In the genomic region with DNA sequence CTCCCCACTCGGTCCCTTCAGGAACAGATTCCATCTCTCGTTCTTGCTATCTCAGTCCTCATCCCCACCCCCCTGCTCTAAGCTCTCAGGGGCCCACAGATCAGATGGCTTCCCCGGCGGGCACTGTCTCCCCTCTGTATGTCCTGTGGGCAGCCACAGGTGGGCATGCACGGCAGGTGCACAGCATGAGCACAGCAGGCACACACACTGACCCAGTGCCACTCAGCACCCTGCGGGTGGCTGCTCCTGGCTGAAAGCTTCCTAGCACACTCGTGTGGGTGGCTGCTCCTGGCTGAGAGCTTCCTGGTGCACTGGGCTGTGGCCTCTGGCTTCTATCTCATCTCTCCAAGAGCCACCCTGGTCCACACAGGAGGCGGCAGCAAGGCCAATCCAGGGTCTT, we compare ENCODE assay signal across 23 cellular contexts. TPM values are rescaled to one million over a fixed set of nuclear protein-coding genes. Genes with fewer than 3 reads are reported as not detected.
A peak's percentile ranks its signal among the peaks of the same experiment; 100 is the strongest.
DNase-seq lines count a peak whose midpoint lies in the region; ATAC-seq, FAIRE-seq and TF ChIP-seq lines count a peak whose summit lies in the region.
"Had no signal": no experiment of that assay in that cellular context is flagged by ENCODE, and none has a peak within 500 bp of the region (broad histone marks: within the 10 kb centered on the region; RNA-seq: fewer than 3 reads in every experiment).

No MANE protein-coding gene starts in this region.

- H3K18ac ChIP-seq in H1 (ENCODE audit: extremely low read depth, low read length) (no peak overlapping the region), neuronal stem cell (ENCODE audit: low read length) (no peak overlapping the region)

- H3K9me3 ChIP-seq in HEK293 (ENCODE audit: control insufficient read depth, insufficient read depth, low read depth, low read length) (no peaks in the 10 kb centered on the region), Karpas-422 (ENCODE audit: low read length) (no peaks in the 10 kb centered on the region), H1 (ENCODE audit: insufficient read depth in 2 of 2, low read depth in 1 of 2, low read length in 1 of 2) (no peaks in the 10 kb centered on the region), neuronal stem cell (replicated peaks in 1 of 2; ENCODE audit: control insufficient read depth in 2 of 2, insufficient read depth in 1 of 2, low read depth in 1 of 2, low read length in 2 of 2) (no peaks in the 10 kb centered on the region)
- H3K9me3 ChIP-seq: BE2C had no signal

- H3K9me2 ChIP-seq in Karpas-422 (replicated peaks; ENCODE audit: insufficient read depth, low read length), result no peaks in the 10 kb centered on the region

- no peak overlapping the region for H3K56ac ChIP-seq in H1 (replicated peaks; ENCODE audit: insufficient read length, low read depth, low read length)

- H3K27ac ChIP-seq in HEK293 (ENCODE audit: extremely low read depth, low read depth, low read length) (no peak overlapping the region), Karpas-422 (ENCODE audit: low read length) (no peak overlapping the region), H1 (ENCODE audit: low read depth, low read length) (no peak overlapping the region), neuronal stem cell (replicated peaks; ENCODE audit: low read length) (no peak overlapping the region)
- H3K27ac ChIP-seq: GM23248 had no signal

- H3K14ac ChIP-seq in H1 (ENCODE audit: insufficient read length), result no peak overlapping the region
- H3K14ac ChIP-seq in neuronal stem cell (ENCODE audit: low read length), result peak overlapping the region; percentile 57

- H3K36me3 ChIP-seq in HEK293 (ENCODE audit: control insufficient read depth in 2 of 2, insufficient read depth in 1 of 2, low read length in 2 of 2), result no peaks in the 10 kb centered on the region
- no peaks in the 10 kb centered on the region for H3K36me3 ChIP-seq in Karpas-422 (ENCODE audit: insufficient read depth, low read length)
- no peaks in the 10 kb centered on the region for H3K36me3 ChIP-seq in H1 (ENCODE audit: control insufficient read depth in 2 of 4, insufficient read depth in 4 of 4, low read length in 3 of 4)
- H3K36me3 ChIP-seq in neuronal stem cell (replicated peaks in 1 of 2; ENCODE audit: control insufficient read depth in 2 of 2, insufficient read depth in 2 of 2, low read length in 2 of 2), result no peaks in the 10 kb centered on the region
- H3K36me3 ChIP-seq: BE2C had no signal

- no peak for TF ChIP-seq RAD21 in H1 (IDR thresholded peaks at IDR 0.05 in 1 of 2, conservative IDR thresholded peaks at IDR 0.05 in 1 of 2; ENCODE audit: low read depth in 2 of 2, low read length in 2 of 2)

- H3K23ac ChIP-seq in H1 (ENCODE audit: insufficient read length), result no peak overlapping the region
- peak overlapping the region; percentile 37 for H3K23ac ChIP-seq in neuronal stem cell (ENCODE audit: low read depth, low read length, poor library complexity)

- 95% methylated on average over 8 of the region's 8 CpGs; no CpG with 5 or more reads in 1 of the 2 experiments for WGBS in H1 (ENCODE audit: extremely low coverage in 1 of 2, insufficient coverage in 1 of 2, insufficient read length in 1 of 2, insufficient replicate concordance in 2 of 2, low coverage in 1 of 2, low lambda C conversion rate in 2 of 2, missing lambda C conversion rate in 1 of 2), 2 experiments
- no CpG with 5 or more reads among the region's 8 CpGs for WGBS in neuronal stem cell (ENCODE audit: extremely low coverage in 2 of 2, insufficient read length in 2 of 2, insufficient replicate concordance in 1 of 2), 2 donors

- H3K27me3 ChIP-seq in Karpas-422 (ENCODE audit: low read length) (no peaks in the 10 kb centered on the region), H1 (replicated peaks in 1 of 4; ENCODE audit: control insufficient read depth in 3 of 4, extremely low read depth in 1 of 4, insufficient read depth in 3 of 4, low read length in 3 of 4) (no peaks in the 10 kb centered on the region), neuronal stem cell (ENCODE audit: control insufficient read depth in 3 of 3, insufficient read depth in 3 of 3, low read depth in 1 of 3, low read length in 3 of 3) (no peaks in the 10 kb centered on the region)
- H3K27me3 ChIP-seq: BE2C had no signal

- no peak overlapping the region for H2AFZ ChIP-seq in Karpas-422 (ENCODE audit: low read length)
- H2AFZ ChIP-seq in H1 (ENCODE audit: low read length), result no peak overlapping the region
- no peak overlapping the region for H2AFZ ChIP-seq in neuronal stem cell (ENCODE audit: low read length)
- H2AFZ ChIP-seq: GM23248 had no signal

- no peak overlapping the region for H4K91ac ChIP-seq in H1 (replicated peaks; ENCODE audit: insufficient read length, low read length)
- no peak overlapping the region for H4K91ac ChIP-seq in neuronal stem cell (ENCODE audit: low read depth, low read length, poor library complexity)

- no peaks in the 10 kb centered on the region for H4K20me1 ChIP-seq in Karpas-422 (ENCODE audit: insufficient read depth, low read depth, low read length)
- no peaks in the 10 kb centered on the region for H4K20me1 ChIP-seq in H1 (replicated peaks in 1 of 2; ENCODE audit: control insufficient read depth in 1 of 2, insufficient read depth in 2 of 2, low read length in 2 of 2)

- H4K5ac ChIP-seq in H1 (ENCODE audit: insufficient read length, low read depth, low read length), result no peak overlapping the region

- no peak for TF ChIP-seq POLR2A in H1 (IDR thresholded peaks at IDR 0.05; ENCODE audit: control extremely low read depth in 1 of 2, low read depth in 2 of 2, low read length in 2 of 2)

- H2BK120ac ChIP-seq in H1 (replicated peaks; ENCODE audit: low read depth, low read length) (no peak overlapping the region), neuronal stem cell (ENCODE audit: low read depth, low read length) (no peak overlapping the region)

- no peak for FAIRE-seq in H1 (lab: Jason Lieb, UNC)
- FAIRE-seq: A204.1, D721Med, G401.6, GM12891, H54 had no signal

- H2BK5ac ChIP-seq in H1 (ENCODE audit: low read depth, low read length) (no peak overlapping the region), neuronal stem cell (ENCODE audit: low read length) (no peak overlapping the region)

- H3K4ac ChIP-seq in H1 (replicated peaks; ENCODE audit: insufficient read length, low read depth, low read length) (no peak overlapping the region), neuronal stem cell (ENCODE audit: low read length) (no peak overlapping the region)

- no peak overlapping the region for H3K9ac ChIP-seq in Karpas-422 (ENCODE audit: low read length)
- no peak overlapping the region for H3K9ac ChIP-seq in H1 (replicated peaks in 1 of 4; ENCODE audit: extremely low read depth in 1 of 4, low read depth in 3 of 4, low read length in 3 of 4)
- H3K9ac ChIP-seq in neuronal stem cell (ENCODE audit: low read depth, low read length, poor library complexity), result peak overlapping the region; percentile 45
- H3K9ac ChIP-seq: GM23248 had no signal

- no peak for TF ChIP-seq CTCF in HEK293 (tag by site-specific recombination; IDR thresholded peaks at IDR 0.05)
- no peak for TF ChIP-seq CTCF in H1 (IDR thresholded peaks at IDR 0.05; ENCODE audit: control extremely low read depth in 1 of 3, insufficient read depth in 1 of 3, low read depth in 1 of 3, low read length in 3 of 3)
- TF ChIP-seq CTCF in omental fat pad (IDR thresholded peaks at IDR 0.05), result no peak

- H3K4me3 ChIP-seq in HEK293 (ENCODE audit: low read depth, low read length) (no peak overlapping the region), Karpas-422 (ENCODE audit: low read length) (no peak overlapping the region), H1 (ENCODE audit: extremely low read depth in 1 of 4, insufficient read depth in 2 of 4, low read depth in 3 of 4, low read length in 4 of 4) (no peak overlapping the region), neuronal stem cell (ENCODE audit: low read length in 2 of 2) (no peak overlapping the region)
- H3K4me3 ChIP-seq: GM23248 had no signal

- H2BK20ac ChIP-seq in H1 (ENCODE audit: low read length), result no peak overlapping the region

- H3K79me1 ChIP-seq in H1 (ENCODE audit: low read depth, low read length), result no peaks in the 10 kb centered on the region
- H3K79me1 ChIP-seq in neuronal stem cell (ENCODE audit: low read depth, low read length), result no peaks in the 10 kb centered on the region

- peak; percentile 12 for DNase-seq in Karpas-422
- no peak for DNase-seq in H1 (ENCODE audit: low read depth in 1 of 2, low spot score in 2 of 2)
- no peak for DNase-seq in neuronal stem cell (ENCODE audit: low spot score)
- no peak for DNase-seq in omental fat pad (ENCODE audit: low spot score)
- DNase-seq: ACHN; BE2C; C1 segment of cervical spinal cord; CD4-positive, CD25-positive, alpha-beta regulatory T cell; CD8-positive, alpha-beta memory T cell; COR-L47; GM23248; HCEC 1CT; HFFc6 had no signal

- no peak for TF ChIP-seq EP300 in H1 (IDR thresholded peaks at IDR 0.05; ENCODE audit: borderline replicate concordance in 1 of 2, low read depth in 2 of 2, low read length in 2 of 2)

- no peaks in the 10 kb centered on the region for H3K23me2 ChIP-seq in H1 (ENCODE audit: low read depth, low read length)

- H4K8ac ChIP-seq in H1 (ENCODE audit: extremely low read depth, insufficient read depth, low read length) (no peak overlapping the region), neuronal stem cell (ENCODE audit: low read depth, low read length) (no peak overlapping the region)

- H3K79me2 ChIP-seq in Karpas-422 (ENCODE audit: low read length), result no peaks in the 10 kb centered on the region
- H3K79me2 ChIP-seq in H1 (ENCODE audit: control insufficient read depth in 1 of 2, insufficient read depth in 2 of 2, low read length in 2 of 2), result no peaks in the 10 kb centered on the region

- H3K4me1 ChIP-seq in HEK293 (ENCODE audit: control insufficient read depth, insufficient read depth, low read length) (no peaks in the 10 kb centered on the region), Karpas-422 (ENCODE audit: low read length) (peaks cover 25% of the 10 kb centered on the region), H1 (replicated peaks in 1 of 4; ENCODE audit: control insufficient read depth in 3 of 4, insufficient read depth in 4 of 4, low read length in 3 of 4) (peaks cover 0 to 6% (median 2%) of the 10 kb centered on the region in 4 experiments; a peak in 2 of 7 replicates), neuronal stem cell (ENCODE audit: control insufficient read depth in 2 of 2, insufficient read depth in 1 of 2, low read depth in 1 of 2, low read length in 2 of 2) (peaks cover 0 to 3% of the 10 kb centered on the region in 2 donors)
- H3K4me1 ChIP-seq: BE2C had no signal

- H2AK5ac ChIP-seq in H1 (ENCODE audit: low read depth, low read length) (no peak overlapping the region), neuronal stem cell (ENCODE audit: low read depth, low read length) (no peak overlapping the region)

- POLR2A ChIA-PET in HEK293 (lab: Yijun Ruan, JAX) (no interaction called here), H1 (lab: Charles Lee; ENCODE audit: partially characterized antibody) (no interaction called here)

- H2BK15ac ChIP-seq in H1 (ENCODE audit: low read length) (no peak overlapping the region), neuronal stem cell (ENCODE audit: low read length) (peak overlapping the region; percentile 78)

- CTCF ChIA-PET in HEK293 (lab: Yijun Ruan, JAX), result interaction anchor here (0.7 kb wide), 1 partner anchor 29 kb away, joined by 6 read pairs; no protein-coding TSS in a partner anchor
- CTCF ChIA-PET in H1 (lab: Charles Lee; ENCODE audit: partially characterized antibody), result interaction anchor here (1.0 to 2.1 kb wide), 5 partner anchors 14 to 46 kb away, joined by 3 to 7 read pairs (median 4); no protein-coding TSS in a partner anchor

- ATAC-seq in omental fat pad (ENCODE audit: low FRiP score) (no peak), HG03439 (IDR thresholded peaks at IDR 0.05; ENCODE audit: unreplicated experiment) (no peak), GM18858 (IDR thresholded peaks at IDR 0.05; ENCODE audit: unreplicated experiment) (no peak), HG02840 (IDR thresholded peaks at IDR 0.05; ENCODE audit: low FRiP score, unreplicated experiment) (no peak)

- H3K4me2 ChIP-seq in Karpas-422 (ENCODE audit: low read depth, low read length, poor library complexity, severe bottlenecking) (no peak overlapping the region), H1 (ENCODE audit: insufficient read depth in 1 of 2, low read depth in 2 of 2, low read length in 2 of 2) (no peak overlapping the region), neuronal stem cell (ENCODE audit: insufficient read depth, low read length, poor library complexity, severe bottlenecking) (no peak overlapping the region)

- H2BK12ac ChIP-seq in H1 (ENCODE audit: low read depth, low read length) (0 out of 2 replicates have a peak overlapping the region, but pooled peaks have one; percentile 17), neuronal stem cell (ENCODE audit: low read length) (no peak overlapping the region)

RNA-seq across cellular contexts. Expression of a gene that starts 44.5 kb away (rescaled TPM):
- not detected in 2 replicates for total RNA-seq in Karpas-422 (2014; rRNA removed; shearing (Covaris generic); ENCODE audit: low replicate concordance)
- not detected in 2 replicates for total RNA-seq in H1 (2021; fragmentation: NEBNext Ultra II Directional; extraction: Animal tissue kit (Norgen Biotek cat#: 25700))
- not detected in 2 replicates for polyA plus RNA-seq in H1 (2011; rRNA removed)
- polyA plus RNA-seq in H1 (2011; cell fraction: cytosol; rRNA removed), result not detected
- polyA plus RNA-seq in H1 (2011; cell fraction: nucleus; rRNA removed), result not detected
- polyA plus RNA-seq in H1 (2012, experiment 1 of 2), result not detected in 4 replicates
- not detected for polyA plus RNA-seq in H1 (2012, experiment 2 of 2)
- not detected for polyA plus RNA-seq in H1 (2013, experiment 1 of 2)
- polyA plus RNA-seq in H1 (2013, experiment 2 of 2), result not detected
- not detected in 2 replicates for polyA minus RNA-seq in H1 (2011; rRNA and poly(A)+ RNA removed)
- polyA minus RNA-seq in H1 (2011; cell fraction: cytosol; rRNA and poly(A)+ RNA removed), result not detected
- not detected for polyA minus RNA-seq in H1 (2011; cell fraction: nucleus; rRNA and poly(A)+ RNA removed)
- polyA plus RNA-seq in neuronal stem cell (2013, experiment 1 of 2), result not detected
- polyA plus RNA-seq in neuronal stem cell (2013, experiment 2 of 2), result not detected
- not detected for total RNA-seq in omental fat pad
- total RNA-seq: CD4-positive, CD25-positive, alpha-beta regulatory T cell; CD8-positive, alpha-beta memory T cell; GM23248; HFFc6; HT-29 had no signal
- polyA plus RNA-seq: CD4-positive, CD25-positive, alpha-beta regulatory T cell; CD8-positive, alpha-beta memory T cell; GM23248 had no signal
